3 cellular contexts compared by ENCODE assay signal in genomic region chr20:44672318-44672902, GRCh38. TPM values are rescaled to one million over a fixed set of nuclear protein-coding genes. Genes with fewer than 3 reads are reported as not detected.
"Had no signal": no experiment of that assay in that cellular context is flagged by ENCODE, and none has a peak within 500 bp of the region (broad histone marks: within the 10 kb centered on the region; RNA-seq: fewer than 3 reads in every experiment).

No MANE protein-coding gene starts in this region.

RNA-seq across cellular contexts. Expression of gene CCN5, which starts 42.8 kb away (rescaled TPM):
- total RNA-seq: frontal cortex, natural killer cell, progenitor cell of endocrine pancreas had no signal
